1 cellular context compared by ENCODE assay signal in genomic region chr18:773980-774624, GRCh38.
TF ChIP-seq lines count a peak whose summit lies in the region.

No MANE protein-coding gene starts in this region.

TF ChIP-seq in K562, 482 proteins besides CTCF, POLR2A, EP300 and RAD21 (continued from another document and continues in another):
- no peak for TF ChIP-seq TRIM25 (IDR thresholded peaks at IDR 0.05; ENCODE audit: borderline replicate concordance)
- 0 out of 2 replicates have a peak, but pooled peaks have one; percentile 60 for TF ChIP-seq ZBTB5 (IDR thresholded peaks at IDR 0.05)
- no peak for TF ChIP-seq ZFPM2 (CRISPR knock-in tag; IDR thresholded peaks at IDR 0.05)
- no peak for TF ChIP-seq CSDE1 (IDR thresholded peaks at IDR 0.05)
- TF ChIP-seq SPI1 (IDR thresholded peaks at IDR 0.05; ENCODE audit: borderline replicate concordance, low read depth, low read length): peak; percentile 37; the same call in 1 of the 2 replicates
- TF ChIP-seq MCM2 (IDR thresholded peaks at IDR 0.05; ENCODE audit: low read depth): no peak
- TF ChIP-seq PCBP1 (IDR thresholded peaks at IDR 0.05; ENCODE audit: low read depth, low read length, poor library complexity, severe bottlenecking): no peak
- no peak for TF ChIP-seq SRSF1 (IDR thresholded peaks at IDR 0.05; ENCODE audit: low read depth, low read length)
- TF ChIP-seq FOXM1 (IDR thresholded peaks at IDR 0.05; ENCODE audit: low read depth): peak; percentile 80
- TF ChIP-seq FOXM1 (CRISPR knock-in tag; IDR thresholded peaks at IDR 0.05; ENCODE audit: low read depth): no peak
- TF ChIP-seq RBM14 (IDR thresholded peaks at IDR 0.05; ENCODE audit: borderline replicate concordance, insufficient read depth, low read depth, low read length): no peak
- no peak for TF ChIP-seq BACH1 (tag; IDR thresholded peaks at IDR 0.05)
- no peak for TF ChIP-seq ZNF184 (CRISPR knock-in tag; IDR thresholded peaks at IDR 0.05)
- TF ChIP-seq L3MBTL2 (IDR thresholded peaks at IDR 0.05): no peak
- no peak for TF ChIP-seq ARID3B (CRISPR knock-in tag; IDR thresholded peaks at IDR 0.05; ENCODE audit: borderline replicate concordance)
- TF ChIP-seq ZNF197 (CRISPR knock-in tag; IDR thresholded peaks at IDR 0.05; ENCODE audit: low read depth): no peak
- TF ChIP-seq FOS (IDR thresholded peaks at IDR 0.05; ENCODE audit: extremely low read depth, insufficient read length): no peak
- TF ChIP-seq SUPT5H (IDR thresholded peaks at IDR 0.05): peak; percentile 39; the same call in 1 of the 2 replicates
- no peak for TF ChIP-seq ETV6 (IDR thresholded peaks at IDR 0.05; ENCODE audit: borderline replicate concordance in 1 of 2, low read depth in 2 of 2, low read length in 1 of 2)
- TF ChIP-seq ETV6 (CRISPR knock-in tag; IDR thresholded peaks at IDR 0.05; ENCODE audit: borderline replicate concordance): no peak
- TF ChIP-seq NR3C1 (CRISPR knock-in tag; IDR thresholded peaks at IDR 0.05): no peak
- no peak for TF ChIP-seq CHD1 (IDR thresholded peaks at IDR 0.05; ENCODE audit: low read length)
- TF ChIP-seq HBP1 (CRISPR knock-in tag; IDR thresholded peaks at IDR 0.05): no peak
- no peak for TF ChIP-seq RBFOX2 (IDR thresholded peaks at IDR 0.05; ENCODE audit: low read depth, low read length)
- TF ChIP-seq SP2 (IDR thresholded peaks at IDR 0.05; ENCODE audit: extremely low read depth, low read depth, low read length, poor library complexity, severe bottlenecking): no peak
- TF ChIP-seq HMGXB4 (CRISPR knock-in tag; IDR thresholded peaks at IDR 0.05): no peak
- 0 out of 2 replicates have a peak, but pooled peaks have one; percentile 20 for TF ChIP-seq ETV5 (CRISPR knock-in tag; IDR thresholded peaks at IDR 0.05; ENCODE audit: low read depth)
- TF ChIP-seq MTA2 (IDR thresholded peaks at IDR 0.05; ENCODE audit: low read depth): peak; percentile 88
- no peak for TF ChIP-seq ZC3H8 (IDR thresholded peaks at IDR 0.05)
- TF ChIP-seq ZNF224 (CRISPR knock-in tag; IDR thresholded peaks at IDR 0.05): no peak
- TF ChIP-seq CCNT2 (IDR thresholded peaks at IDR 0.05; ENCODE audit: borderline replicate concordance, extremely low read depth, insufficient read length, low read depth, low read length): no peak
- no peak for TF ChIP-seq ZNF143 (CRISPR knock-in tag; IDR thresholded peaks at IDR 0.05)
- no peak for TF ChIP-seq THAP7 (CRISPR knock-in tag; IDR thresholded peaks at IDR 0.05)
- peak; percentile 56 for TF ChIP-seq HDAC3 (IDR thresholded peaks at IDR 0.05; ENCODE audit: borderline replicate concordance, partially characterized antibody)
- TF ChIP-seq E2F4 (CRISPR knock-in tag; IDR thresholded peaks at IDR 0.05; ENCODE audit: low read depth): no peak
- TF ChIP-seq HNRNPLL (IDR thresholded peaks at IDR 0.05; ENCODE audit: low read depth, low read length, poor library complexity, severe bottlenecking): no peak
- no peak for TF ChIP-seq ZNF699 (CRISPR knock-in tag; IDR thresholded peaks at IDR 0.05; ENCODE audit: insufficient replicate concordance)
- TF ChIP-seq JUND (IDR thresholded peaks at IDR 0.05; ENCODE audit: borderline replicate concordance, low read depth, low read length): 0 out of 2 replicates have a peak, but pooled peaks have one; percentile 45
- TF ChIP-seq JUND (tag; IDR thresholded peaks at IDR 0.05; ENCODE audit: borderline replicate concordance, low read depth, low read length): peak; percentile 77; the same call in 1 of the 3 replicates
- peak; percentile 93 for TF ChIP-seq TAL1 (IDR thresholded peaks at IDR 0.05)
- no peak for TF ChIP-seq GTF2B (IDR thresholded peaks at IDR 0.05; ENCODE audit: extremely low read depth, insufficient read length)
- no peak for TF ChIP-seq JUNB (CRISPR knock-in tag; conservative IDR thresholded peaks at IDR 0.05)
- 0 out of 2 replicates have a peak, but pooled peaks have one; percentile 39 for TF ChIP-seq TOE1 (IDR thresholded peaks at IDR 0.05; ENCODE audit: borderline replicate concordance)
- TF ChIP-seq TOE1 (CRISPR knock-in tag; IDR thresholded peaks at IDR 0.05; ENCODE audit: borderline replicate concordance, low read depth): no peak
- peak; percentile 91 for TF ChIP-seq ZSCAN29 (IDR thresholded peaks at IDR 0.05)
- no peak for TF ChIP-seq ETS2 (tag; IDR thresholded peaks at IDR 0.05; ENCODE audit: borderline replicate concordance, poor library complexity, severe bottlenecking)
- no peak for TF ChIP-seq ELK3 (CRISPR knock-in tag; IDR thresholded peaks at IDR 0.05)
- TF ChIP-seq MYBL2 (IDR thresholded peaks at IDR 0.05; ENCODE audit: low read depth): peak; percentile 56; the same call in 1 of the 2 replicates
- no peak for TF ChIP-seq MYBL2 (CRISPR knock-in tag; IDR thresholded peaks at IDR 0.05; ENCODE audit: borderline replicate concordance)
- TF ChIP-seq CTBP1 (IDR thresholded peaks at IDR 0.05; ENCODE audit: borderline replicate concordance): peak; percentile 46; the same call in 1 of the 2 replicates
- TF ChIP-seq NFRKB (IDR thresholded peaks at IDR 0.05; ENCODE audit: low read depth): no peak
- TF ChIP-seq ZBTB11 (CRISPR knock-in tag; IDR thresholded peaks at IDR 0.05): no peak
